In the genomic region with DNA sequence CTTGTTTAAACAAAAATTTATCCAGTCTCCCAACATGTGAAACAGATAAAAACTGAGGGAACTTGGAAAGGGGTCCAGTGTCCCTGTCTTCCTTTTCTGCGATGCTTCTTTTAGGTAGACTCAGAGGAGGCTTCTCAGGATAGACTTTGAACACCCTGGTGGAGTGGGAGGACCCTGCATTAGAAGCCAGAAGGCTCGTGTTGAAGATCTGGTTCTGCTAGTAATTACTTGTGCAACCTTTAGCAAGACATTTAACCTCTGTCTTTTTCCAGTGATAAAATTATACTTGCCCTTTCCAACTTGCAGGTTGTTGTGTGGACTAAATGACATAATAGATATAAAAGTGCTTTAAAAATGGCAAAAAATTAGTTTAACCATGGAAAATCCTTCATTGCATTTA, we compare ENCODE assay signal across 33 cellular contexts.
"Had no signal": no experiment of that assay in that cellular context is flagged by ENCODE, and none has a peak within 500 bp of the region (broad histone marks: within the 10 kb centered on the region; RNA-seq: fewer than 3 reads in every experiment).

No MANE protein-coding gene starts in this region.

- H3K4me3 ChIP-seq: adrenal gland, body of pancreas had no signal

- H3K4me1 Mint-ChIP-seq: activated B cell treated with CpG ODN at 0.5 μM for 24 hours; activated naive CD4-positive, alpha-beta T cell treated with anti-CD3 and anti-CD28 coated beads, Interleukin-2, amount 50 U/mL, for 24 hours; activated naive CD8-positive, alpha-beta T cell treated with anti-CD3 and anti-CD28 coated beads for 36 hours; activated naive CD8-positive, alpha-beta T cell treated with anti-CD3 and anti-CD28 coated beads, Interleukin-2, amount 50 U/mL, for 24 hours; T-helper 17 cell had no signal

- ATAC-seq: activated CD4-positive, CD25-positive, alpha-beta regulatory T cell treated with anti-CD3 and anti-CD28 coated beads, Interleukin-2, amount 50 U/mL, for 24 hours; activated CD8-positive, alpha-beta memory T cell treated with anti-CD3 and anti-CD28 coated beads, Interleukin-2, amount 10 ng/mL, durations not matched to agents 7 days and 5 days; activated CD8-positive, alpha-beta T cell treated with anti-CD3 and anti-CD28 coated beads for 36 hours; activated naive CD8-positive, alpha-beta T cell treated with anti-CD3 and anti-CD28 coated beads, Interleukin-2, amount 50 U/mL, for 24 hours; body of pancreas; effector memory CD8-positive, alpha-beta T cell; T-helper 17 cell had no signal

- H3K4me3 Mint-ChIP-seq: activated B cell treated with CpG ODN at 0.5 μM for 24 hours; activated CD8-positive, alpha-beta memory T cell treated with anti-CD3 and anti-CD28 coated beads, Interleukin-2, amount 10 ng/mL, durations not matched to agents 7 days and 5 days; activated CD8-positive, alpha-beta T cell treated with anti-CD3 and anti-CD28 coated beads for 36 hours; activated naive CD4-positive, alpha-beta T cell treated with anti-CD3 and anti-CD28 coated beads for 36 hours; activated naive CD4-positive, alpha-beta T cell treated with anti-CD3 and anti-CD28 coated beads, Interleukin-2, amount 50 U/mL, for 24 hours; activated naive CD8-positive, alpha-beta T cell treated with anti-CD3 and anti-CD28 coated beads for 36 hours; activated naive CD8-positive, alpha-beta T cell treated with anti-CD3 and anti-CD28 coated beads, Interleukin-2, amount 50 U/mL, for 24 hours; activated T-helper 1 cell treated with anti-CD3 and anti-CD28 coated beads, Interleukin-12 subunit alpha, Interleukin-12 subunit beta, Interleukin-2, Interleukin-4 antibody, amounts not matched to agents 30 ng/mL and 10 ng/mL and 1 ng/mL, durations not matched to agents 14 hours and 24 hours and 36 hours; T-helper 17 cell; T-helper 2 cell treated with Interferon-gamma antibody and Interleukin-4, amounts not matched to agents 5 μg/mL and 100 μg/mL, for 36 hours had no signal

- H3K9me3 ChIP-seq: body of pancreas had no signal

- H3K27me3 ChIP-seq: adrenal gland, body of pancreas had no signal

- H3K27me3 Mint-ChIP-seq: T-helper 17 cell had no signal

- H3K9me3 Mint-ChIP-seq: effector memory CD8-positive, alpha-beta T cell; T-helper 2 cell treated with Interferon-gamma antibody and Interleukin-4, amounts not matched to agents 5 μg/mL and 100 μg/mL, for 36 hours had no signal

- H3K27ac Mint-ChIP-seq: activated B cell treated with CpG ODN at 0.5 μM for 24 hours; activated CD8-positive, alpha-beta memory T cell treated with anti-CD3 and anti-CD28 coated beads, Interleukin-2, amount 10 ng/mL, durations not matched to agents 7 days and 5 days; activated CD8-positive, alpha-beta T cell treated with anti-CD3 and anti-CD28 coated beads for 36 hours; activated naive CD4-positive, alpha-beta T cell treated with anti-CD3 and anti-CD28 coated beads for 36 hours; activated naive CD4-positive, alpha-beta T cell treated with anti-CD3 and anti-CD28 coated beads, Interleukin-2, amount 50 U/mL, for 24 hours; activated naive CD8-positive, alpha-beta T cell treated with anti-CD3 and anti-CD28 coated beads for 36 hours; activated naive CD8-positive, alpha-beta T cell treated with anti-CD3 and anti-CD28 coated beads, Interleukin-2, amount 50 U/mL, for 24 hours; activated T-helper 1 cell treated with anti-CD3 and anti-CD28 coated beads, Interleukin-12 subunit alpha, Interleukin-12 subunit beta, Interleukin-2, Interleukin-4 antibody, amounts not matched to agents 30 ng/mL and 10 ng/mL and 1 ng/mL, durations not matched to agents 14 hours and 24 hours and 36 hours; activated T-helper 2 cell treated with anti-CD3 and anti-CD28 coated beads, Interferon-gamma antibody, Interleukin-2, Interleukin-4, amounts not matched to agents 10 μg/mL and 5 μg/mL and 100 μg/mL, durations not matched to agents 14 hours and 24 hours and 36 hours; effector memory CD8-positive, alpha-beta T cell; T-helper 17 cell; T-helper 2 cell treated with Interferon-gamma antibody and Interleukin-4, amounts not matched to agents 5 μg/mL and 100 μg/mL, for 36 hours had no signal

- DNase-seq: activated B cell treated with CpG ODN at 0.5 μM for 24 hours; activated CD4-positive, alpha-beta T cell treated with anti-CD3 and anti-CD28 coated beads for 48 hours; activated CD4-positive, alpha-beta T cell treated with anti-CD3 and anti-CD28 coated beads, Interleukin-2, amount 50 U/mL, for 1 hour; activated CD4-positive, alpha-beta T cell treated with anti-CD3 and anti-CD28 coated beads, Interleukin-2, amount 50 U/mL, for 48 hours; activated CD8-positive, alpha-beta memory T cell treated with anti-CD3 and anti-CD28 coated beads, Interleukin-2, amount 10 ng/mL, durations not matched to agents 7 days and 5 days; activated CD8-positive, alpha-beta memory T cell treated with anti-CD3 and anti-CD28 coated beads, Interleukin-2, amount 50 U/mL, for 4 hours; activated CD8-positive, alpha-beta T cell treated with anti-CD3 and anti-CD28 coated beads for 36 hours; activated effector memory CD4-positive, alpha-beta T cell treated with anti-CD3 and anti-CD28 coated beads, Interleukin-2, amount 50 U/mL, for 16 hours; activated naive CD4-positive, alpha-beta T cell treated with anti-CD3 and anti-CD28 coated beads for 36 hours; activated naive CD8-positive, alpha-beta T cell treated with anti-CD3 and anti-CD28 coated beads for 36 hours; activated naive CD8-positive, alpha-beta T cell treated with anti-CD3 and anti-CD28 coated beads, Interleukin-2, amount 50 U/mL, for 24 hours; activated T-cell treated with anti-CD3 and anti-CD28 coated beads, Interleukin-2, amount 50 U/mL, for 1 hour; activated T-cell treated with anti-CD3 and anti-CD28 coated beads, Interleukin-2, amount 50 U/mL, for 48 hours; adrenal gland; amygdala; aorta; body of pancreas; caudate nucleus; cortex of kidney; dermis blood vessel endothelial cell; effector CD4-positive, alpha-beta T cell; effector memory CD8-positive, alpha-beta T cell; foreskin fibroblast; head of caudate nucleus; T-helper 17 cell; T1000; WERI-Rb-1 had no signal

- H3K27ac ChIP-seq: adrenal gland, body of pancreas, epithelial cell of prostate, WERI-Rb-1 had no signal

- H3K36me3 Mint-ChIP-seq: activated naive CD8-positive, alpha-beta T cell treated with anti-CD3 and anti-CD28 coated beads for 36 hours had no signal

- H3K4me1 ChIP-seq: adrenal gland, body of pancreas had no signal

- H3K36me3 ChIP-seq: adrenal gland, WERI-Rb-1 had no signal
